In genomic region chr6:64330694-64331309, GRCh38 we compare ENCODE assay signal across 10 cellular contexts.
DNase-seq lines count a peak whose midpoint lies in the region; ATAC-seq and TF ChIP-seq lines count a peak whose summit lies in the region.
"Had no signal": no experiment of that assay in that cellular context is flagged by ENCODE, and none has a peak within 500 bp of the region (broad histone marks: within the 10 kb centered on the region; RNA-seq: fewer than 3 reads in every experiment).

No MANE protein-coding gene starts in this region.

- no peak overlapping the region for H3K27ac Mint-ChIP-seq in stimulated activated naive CD8-positive, alpha-beta T cell treated with anti-CD3 and anti-CD28 coated beads, Interleukin-15, amount 100 ng/mL, for 72 hours
- H3K27ac Mint-ChIP-seq: activated naive CD4-positive, alpha-beta T cell treated with anti-CD3 and anti-CD28 coated beads, Interleukin-2, amount 50 U/mL, for 24 hours had no signal

- ATAC-seq in stimulated activated naive CD8-positive, alpha-beta T cell treated with anti-CD3 and anti-CD28 coated beads, Interleukin-15, amount 100 ng/mL, for 72 hours = no peak

- POLR2A ChIA-PET in HEK293T (lab: Yijun Ruan, JAX) = no interaction called here

- H3K4me1 Mint-ChIP-seq in stimulated activated naive CD8-positive, alpha-beta T cell treated with anti-CD3 and anti-CD28 coated beads, Interleukin-15, amount 100 ng/mL, for 72 hours = no peaks in the 10 kb centered on the region
- H3K4me1 Mint-ChIP-seq: activated naive CD4-positive, alpha-beta T cell treated with anti-CD3 and anti-CD28 coated beads, Interleukin-2, amount 50 U/mL, for 24 hours had no signal

- in situ Hi-C loops in astrocyte of the spinal cord (cut with HindIII; ENCODE audit: low sequenced_read_pairs) = no loop called here

- CTCF ChIA-PET in HEK293T (lab: Yijun Ruan, JAX) = interaction anchor here (0.6 to 4.3 kb wide), 7 partner anchors 11 to 406 kb away, joined by 3 to 29 read pairs (median 3); no protein-coding TSS in a partner anchor

- H3K9me3 Mint-ChIP-seq in stimulated activated naive CD8-positive, alpha-beta T cell treated with anti-CD3 and anti-CD28 coated beads, Interleukin-15, amount 100 ng/mL, for 72 hours = peaks cover 5 to 19% of the 10 kb centered on the region in 2 donors
- H3K9me3 Mint-ChIP-seq: activated naive CD4-positive, alpha-beta T cell treated with anti-CD3 and anti-CD28 coated beads, Interleukin-2, amount 50 U/mL, for 24 hours had no signal

- no peaks in the 10 kb centered on the region for H3K27me3 Mint-ChIP-seq in stimulated activated naive CD8-positive, alpha-beta T cell treated with anti-CD3 and anti-CD28 coated beads, Interleukin-15, amount 100 ng/mL, for 72 hours
- H3K27me3 Mint-ChIP-seq: activated naive CD4-positive, alpha-beta T cell treated with anti-CD3 and anti-CD28 coated beads, Interleukin-2, amount 50 U/mL, for 24 hours had no signal

- peak; percentile 51 for TF ChIP-seq CTCF in astrocyte of the spinal cord (IDR thresholded peaks at IDR 0.05; ENCODE audit: low read depth, low read length)

- H3K4me3 ChIP-seq in astrocyte of the spinal cord (ENCODE audit: low read depth, low read length) = no peak overlapping the region
- H3K4me3 ChIP-seq: BLaER1 had no signal

- no peak overlapping the region for H3K4me3 Mint-ChIP-seq in stimulated activated naive CD8-positive, alpha-beta T cell treated with anti-CD3 and anti-CD28 coated beads, Interleukin-15, amount 100 ng/mL, for 72 hours
- H3K4me3 Mint-ChIP-seq: activated naive CD4-positive, alpha-beta T cell treated with anti-CD3 and anti-CD28 coated beads, Interleukin-2, amount 50 U/mL, for 24 hours had no signal

- DNase-seq in NCI-H1436 (lab: John Stamatoyannopoulos, UW) = peak; percentile 38
- DNase-seq in NCI-H1436 treated with DMSO at 0.1 percent for 48 hours (lab: John Stamatoyannopoulos, UW) = no peak
- DNase-seq in HEK293T (ENCODE audit: extremely low spot score) = peak; percentile 21
- peak; percentile 39 for DNase-seq in NCI-H460 (ENCODE audit: extremely low read depth, low read depth)
- peak; percentile 33 for DNase-seq in astrocyte of the spinal cord (ENCODE audit: low read depth, low spot score)
- peak; percentile 80 for DNase-seq in islet precursor cell
- peak; percentile 15 to 26 for DNase-seq in stimulated activated naive CD8-positive, alpha-beta T cell treated with anti-CD3 and anti-CD28 coated beads, Interleukin-15, amount 100 ng/mL, for 72 hours
- DNase-seq in GOT3 (lab: John Stamatoyannopoulos, UW) = no peak

TF ChIP-seq in HEK293T, 16 proteins besides CTCF, POLR2A, EP300 and RAD21:
- TF ChIP-seq TARDBP (IDR thresholded peaks at IDR 0.05) (no peak), ZNF384 (IDR thresholded peaks at IDR 0.05) (no peak), SUZ12 (IDR thresholded peaks at IDR 0.05) (no peak), L3MBTL2 (conservative IDR thresholded peaks at IDR 0.05) (no peak), FOXM1 (IDR thresholded peaks at IDR 0.05; ENCODE audit: borderline replicate concordance) (no peak), ELF4 (IDR thresholded peaks at IDR 0.05) (no peak)

Comparison
In these comparisons a context has a peak if more than half of its experiments do, and no peak if none do; other contexts are left out.
1. DNase-seq: peak in NCI-H1436 (single experiment), HEK293T (single experiment), NCI-H460 (single experiment), astrocyte of the spinal cord (single experiment), islet precursor cell (single experiment) and stimulated activated naive CD8-positive, alpha-beta T cell treated with anti-CD3 and anti-CD28 coated beads, Interleukin-15, amount 100 ng/mL, for 72 hours (2 of 2); none in NCI-H1436 treated with DMSO at 0.1 percent for 48 hours (single experiment) and GOT3 (single experiment).